Comparison of ENCODE assay signal across 30 cellular contexts in the genomic region with DNA sequence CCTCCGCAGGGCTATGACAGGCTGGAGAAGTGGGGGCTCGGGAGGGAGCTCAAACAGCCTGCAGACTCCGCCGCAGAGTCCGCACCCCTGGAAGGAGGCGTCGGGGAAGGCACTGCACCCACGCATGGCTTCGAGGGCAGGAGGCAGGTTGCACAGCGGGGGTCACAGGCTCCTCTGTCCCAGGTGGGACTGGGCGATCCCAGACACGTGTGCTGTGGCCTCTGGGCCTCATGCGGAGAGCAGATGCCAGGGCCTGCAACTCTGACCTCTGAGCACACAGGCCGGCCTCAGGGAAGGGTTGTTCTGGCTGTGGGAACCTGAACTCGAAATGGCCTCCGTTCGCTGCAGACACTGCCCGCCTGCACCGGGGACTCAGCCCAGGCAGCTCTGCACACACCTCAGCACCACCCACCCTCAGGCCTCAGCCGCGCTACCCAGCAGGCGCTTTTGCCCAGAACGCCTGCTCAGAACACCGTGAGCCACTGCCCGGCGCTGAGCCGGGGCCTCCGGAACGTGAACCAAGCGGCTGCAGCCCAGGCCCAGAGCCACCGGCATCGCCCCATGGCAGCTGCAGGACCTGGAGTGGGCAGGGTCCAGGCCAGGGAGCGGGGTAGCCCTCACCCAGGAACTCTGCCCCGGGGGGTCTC.
"Had no signal": no experiment of that assay in that cellular context is flagged by ENCODE, and none has a peak within 500 bp of the region (broad histone marks: within the 10 kb centered on the region; RNA-seq: fewer than 3 reads in every experiment).

No MANE protein-coding gene starts in this region.

- ATAC-seq: activated CD4-positive, alpha-beta T cell treated with anti-CD3 and anti-CD28 coated beads for 36 hours; activated CD8-positive, alpha-beta memory T cell treated with anti-CD3 and anti-CD28 coated beads, Interleukin-2, amount 10 ng/mL, durations not matched to agents 7 days and 5 days; activated CD8-positive, alpha-beta T cell treated with anti-CD3 and anti-CD28 coated beads, Interleukin-2, amount 10 ng/mL, durations not matched to agents 7 days and 5 days; activated naive CD8-positive, alpha-beta T cell treated with anti-CD3 and anti-CD28 coated beads, Interleukin-2, amount 50 U/mL, for 24 hours; body of pancreas; esophagus mucosa had no signal

- H3K27me3 Mint-ChIP-seq: activated CD4-positive, alpha-beta memory T cell treated with anti-CD3 and anti-CD28 coated beads for 36 hours; activated CD4-positive, alpha-beta T cell treated with anti-CD3 and anti-CD28 coated beads, Interleukin-2, amount 10 ng/mL, durations not matched to agents 24 days and 14 days; activated CD8-positive, alpha-beta memory T cell treated with anti-CD3 and anti-CD28 coated beads, Interleukin-2, amount 10 ng/mL, durations not matched to agents 7 days and 5 days had no signal

- H3K4me3 Mint-ChIP-seq: activated CD4-positive, alpha-beta memory T cell treated with anti-CD3 and anti-CD28 coated beads for 36 hours; activated CD4-positive, alpha-beta T cell treated with anti-CD3 and anti-CD28 coated beads for 36 hours; activated CD4-positive, alpha-beta T cell treated with anti-CD3 and anti-CD28 coated beads, Interleukin-2, amount 10 ng/mL, durations not matched to agents 24 days and 14 days; activated CD8-positive, alpha-beta memory T cell treated with anti-CD3 and anti-CD28 coated beads, Interleukin-2, amount 10 ng/mL, durations not matched to agents 7 days and 5 days; activated CD8-positive, alpha-beta T cell treated with anti-CD3 and anti-CD28 coated beads, Interleukin-2, amount 10 ng/mL, durations not matched to agents 7 days and 5 days; activated naive CD4-positive, alpha-beta T cell treated with anti-CD3 and anti-CD28 coated beads for 36 hours; activated naive CD4-positive, alpha-beta T cell treated with anti-CD3 and anti-CD28 coated beads, Interleukin-2, amount 50 U/mL, for 24 hours; activated naive CD8-positive, alpha-beta T cell treated with anti-CD3 and anti-CD28 coated beads for 36 hours; activated naive CD8-positive, alpha-beta T cell treated with anti-CD3 and anti-CD28 coated beads, Interleukin-2, amount 50 U/mL, for 24 hours; activated T-helper 1 cell treated with anti-CD3 and anti-CD28 coated beads, Interleukin-12 subunit alpha, Interleukin-12 subunit beta, Interleukin-2, Interleukin-4 antibody, amounts not matched to agents 30 ng/mL and 10 ng/mL and 1 ng/mL, durations not matched to agents 14 hours and 24 hours and 36 hours; endodermal cell had no signal

- H3K4me1 ChIP-seq: adrenal gland, colonic mucosa had no signal

- H3K27ac ChIP-seq: adrenal gland, body of pancreas, colonic mucosa, dorsolateral prefrontal cortex had no signal

- H3K9me3 ChIP-seq: adrenal gland, body of pancreas, colonic mucosa had no signal

- H3K27ac Mint-ChIP-seq: activated CD4-positive, alpha-beta memory T cell treated with anti-CD3 and anti-CD28 coated beads for 36 hours; activated CD4-positive, alpha-beta T cell treated with anti-CD3 and anti-CD28 coated beads for 36 hours; activated CD4-positive, alpha-beta T cell treated with anti-CD3 and anti-CD28 coated beads, Interleukin-2, amount 10 ng/mL, durations not matched to agents 24 days and 14 days; activated CD8-positive, alpha-beta memory T cell treated with anti-CD3 and anti-CD28 coated beads, Interleukin-2, amount 10 ng/mL, durations not matched to agents 7 days and 5 days; activated CD8-positive, alpha-beta T cell treated with anti-CD3 and anti-CD28 coated beads, Interleukin-2, amount 10 ng/mL, durations not matched to agents 7 days and 5 days; activated naive CD4-positive, alpha-beta T cell treated with anti-CD3 and anti-CD28 coated beads for 36 hours; activated naive CD4-positive, alpha-beta T cell treated with anti-CD3 and anti-CD28 coated beads, Interleukin-2, amount 50 U/mL, for 24 hours; activated naive CD8-positive, alpha-beta T cell treated with anti-CD3 and anti-CD28 coated beads for 36 hours; activated naive CD8-positive, alpha-beta T cell treated with anti-CD3 and anti-CD28 coated beads, Interleukin-2, amount 50 U/mL, for 24 hours; activated T-helper 1 cell treated with anti-CD3 and anti-CD28 coated beads, Interleukin-12 subunit alpha, Interleukin-12 subunit beta, Interleukin-2, Interleukin-4 antibody, amounts not matched to agents 30 ng/mL and 10 ng/mL and 1 ng/mL, durations not matched to agents 14 hours and 24 hours and 36 hours; activated T-helper 2 cell treated with anti-CD3 and anti-CD28 coated beads, Interferon-gamma antibody, Interleukin-2, Interleukin-4, amounts not matched to agents 10 μg/mL and 5 μg/mL and 100 μg/mL, durations not matched to agents 14 hours and 24 hours and 36 hours; endodermal cell had no signal

- FAIRE-seq: frontal cortex had no signal

- H3K4me3 ChIP-seq: adrenal gland, body of pancreas, colonic mucosa, dorsolateral prefrontal cortex had no signal

- H3K9me3 Mint-ChIP-seq: activated CD4-positive, alpha-beta memory T cell treated with anti-CD3 and anti-CD28 coated beads for 36 hours; activated CD4-positive, alpha-beta T cell treated with anti-CD3 and anti-CD28 coated beads, Interleukin-2, amount 10 ng/mL, durations not matched to agents 24 days and 14 days; activated naive CD4-positive, alpha-beta T cell treated with anti-CD3 and anti-CD28 coated beads for 36 hours; activated naive CD4-positive, alpha-beta T cell treated with anti-CD3 and anti-CD28 coated beads, Interleukin-2, amount 50 U/mL, for 24 hours; activated naive CD8-positive, alpha-beta T cell treated with anti-CD3 and anti-CD28 coated beads for 36 hours; activated naive CD8-positive, alpha-beta T cell treated with anti-CD3 and anti-CD28 coated beads, Interleukin-2, amount 50 U/mL, for 24 hours; activated T-helper 1 cell treated with anti-CD3 and anti-CD28 coated beads, Interleukin-12 subunit alpha, Interleukin-12 subunit beta, Interleukin-2, Interleukin-4 antibody, amounts not matched to agents 30 ng/mL and 10 ng/mL and 1 ng/mL, durations not matched to agents 14 hours and 24 hours and 36 hours; activated T-helper 2 cell treated with anti-CD3 and anti-CD28 coated beads, Interferon-gamma antibody, Interleukin-2, Interleukin-4, amounts not matched to agents 10 μg/mL and 5 μg/mL and 100 μg/mL, durations not matched to agents 14 hours and 24 hours and 36 hours; endodermal cell had no signal

- H3K27me3 ChIP-seq: adrenal gland, body of pancreas, colonic mucosa had no signal

- H3K36me3 ChIP-seq: adrenal gland, colonic mucosa had no signal

- H3K36me3 Mint-ChIP-seq: activated CD4-positive, alpha-beta memory T cell treated with anti-CD3 and anti-CD28 coated beads for 36 hours; activated CD8-positive, alpha-beta memory T cell treated with anti-CD3 and anti-CD28 coated beads, Interleukin-2, amount 10 ng/mL, durations not matched to agents 7 days and 5 days; activated naive CD4-positive, alpha-beta T cell treated with anti-CD3 and anti-CD28 coated beads, Interleukin-2, amount 50 U/mL, for 24 hours; activated naive CD8-positive, alpha-beta T cell treated with anti-CD3 and anti-CD28 coated beads for 36 hours had no signal

- H3K4me1 Mint-ChIP-seq: activated CD4-positive, alpha-beta T cell treated with anti-CD3 and anti-CD28 coated beads, Interleukin-2, amount 10 ng/mL, durations not matched to agents 24 days and 14 days; activated CD8-positive, alpha-beta memory T cell treated with anti-CD3 and anti-CD28 coated beads, Interleukin-2, amount 10 ng/mL, durations not matched to agents 7 days and 5 days; activated naive CD4-positive, alpha-beta T cell treated with anti-CD3 and anti-CD28 coated beads, Interleukin-2, amount 50 U/mL, for 24 hours; activated naive CD8-positive, alpha-beta T cell treated with anti-CD3 and anti-CD28 coated beads for 36 hours; activated naive CD8-positive, alpha-beta T cell treated with anti-CD3 and anti-CD28 coated beads, Interleukin-2, amount 50 U/mL, for 24 hours; endodermal cell had no signal

- DNase-seq: activated CD4-positive, alpha-beta memory T cell treated with anti-CD3 and anti-CD28 coated beads for 36 hours; activated CD4-positive, alpha-beta T cell treated with anti-CD3 and anti-CD28 coated beads for 36 hours; activated CD4-positive, alpha-beta T cell treated with anti-CD3 and anti-CD28 coated beads, Interleukin-2, amount 10 ng/mL, durations not matched to agents 24 days and 14 days; activated CD4-positive, CD25-positive, alpha-beta regulatory T cell; activated CD4-positive, CD25-positive, alpha-beta regulatory T cell treated with anti-CD3 and anti-CD28 coated beads, Interleukin-2, amount 50 U/mL, for 72 hours; activated CD8-positive, alpha-beta memory T cell treated with anti-CD3 and anti-CD28 coated beads, Interleukin-2, amount 10 ng/mL, durations not matched to agents 7 days and 5 days; activated CD8-positive, alpha-beta memory T cell treated with anti-CD3 and anti-CD28 coated beads, Interleukin-2, amount 50 U/mL, for 4 hours; activated CD8-positive, alpha-beta T cell treated with anti-CD3 and anti-CD28 coated beads, Interleukin-2, amount 10 ng/mL, durations not matched to agents 7 days and 5 days; activated effector memory CD4-positive, alpha-beta T cell treated with anti-CD3 and anti-CD28 coated beads, Interleukin-2, amount 50 U/mL, for 16 hours; activated naive CD4-positive, alpha-beta T cell treated with anti-CD3 and anti-CD28 coated beads for 36 hours; activated naive CD8-positive, alpha-beta T cell treated with anti-CD3 and anti-CD28 coated beads for 36 hours; activated naive CD8-positive, alpha-beta T cell treated with anti-CD3 and anti-CD28 coated beads, Interleukin-2, amount 50 U/mL, for 24 hours; activated T-cell treated with anti-CD3 and anti-CD28 coated beads, Interleukin-2, amount 50 U/mL, for 1 hour; activated T-cell treated with anti-CD3 and anti-CD28 coated beads, Interleukin-2, amount 50 U/mL, for 48 hours; adrenal gland; amygdala; body of pancreas; central memory CD4-positive, alpha-beta T cell; cerebellar nuclear complex; colonic mucosa; dorsolateral prefrontal cortex; effector memory CD4-positive, alpha-beta T cell; endodermal cell; foreskin fibroblast; T-helper 2 cell had no signal
